9 cellular contexts compared by ENCODE assay signal in the genomic region with DNA sequence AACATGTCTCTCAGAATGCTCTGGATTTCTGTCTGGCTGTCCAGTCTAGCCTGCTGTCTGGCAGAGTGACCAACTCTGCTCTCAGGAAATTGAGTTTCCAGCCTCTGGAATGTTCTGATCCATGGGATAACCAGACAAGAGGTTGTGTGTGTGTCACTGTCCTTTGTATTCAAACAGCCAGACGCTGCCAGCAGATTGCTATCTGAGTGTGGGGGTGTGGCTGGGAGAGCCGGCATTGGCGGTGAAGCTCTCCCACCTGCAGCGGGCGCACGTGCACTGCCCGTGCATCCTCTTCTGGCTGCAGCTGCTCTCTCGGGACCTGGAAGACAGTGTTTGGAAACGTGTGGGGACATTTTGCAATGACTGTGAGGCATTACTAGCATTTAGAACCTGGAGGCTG. TPM values are rescaled to one million over a fixed set of nuclear protein-coding genes. Genes with fewer than 3 reads are reported as not detected.
A peak's percentile ranks its signal among the peaks of the same experiment; 100 is the strongest.
DNase-seq lines count a peak whose midpoint lies in the region; ATAC-seq and TF ChIP-seq lines count a peak whose summit lies in the region.
"Had no signal": no experiment of that assay in that cellular context is flagged by ENCODE, and none has a peak within 500 bp of the region (broad histone marks: within the 10 kb centered on the region; RNA-seq: fewer than 3 reads in every experiment).

No MANE protein-coding gene starts in this region.

- H3F3A ChIP-seq in SU-DHL-6 (ENCODE audit: insufficient read depth), result no peaks in the 10 kb centered on the region

- H3K4me3 ChIP-seq in SU-DHL-6 (ENCODE audit: insufficient read depth, low read length, poor library complexity, severe bottlenecking), result no peak overlapping the region
- no peak overlapping the region for H3K4me3 ChIP-seq in left ventricle myocardium inferior
- no peak overlapping the region for H3K4me3 ChIP-seq in skin epidermis

- intact Hi-C loops in left ventricle myocardium inferior (cut with micrococcal nuclease), result no loop called here

- H3K9me3 ChIP-seq in SU-DHL-6 (ENCODE audit: insufficient read depth, low read length) (no peaks in the 10 kb centered on the region), left ventricle myocardium inferior (replicated peaks) (no peaks in the 10 kb centered on the region)

- ATAC-seq in GM18868 (IDR thresholded peaks at IDR 0.05; ENCODE audit: unreplicated experiment), result no peak

- peak; percentile 33 for DNase-seq in GM10248 (ENCODE audit: extremely low spot score)
- DNase-seq in NCI-H1092 treated with DMSO at 0.1 percent for 48 hours (lab: John Stamatoyannopoulos, UW), result peak; percentile 90
- peak; percentile 67 for DNase-seq in left ventricle myocardium inferior
- no peak for DNase-seq in GM10266 (ENCODE audit: extremely low spot score)
- no peak for DNase-seq in activated T-cell treated with anti-CD3 and anti-CD28 coated beads, Interleukin-2, amount 50 U/mL, for 1 hour

- H3K9ac ChIP-seq in SU-DHL-6 (ENCODE audit: low read length), result no peak overlapping the region

- H3K4me2 ChIP-seq in SU-DHL-6 (ENCODE audit: low read depth, low read length, poor library complexity, severe bottlenecking), result no peak overlapping the region

- H3K79me2 ChIP-seq in SU-DHL-6 (ENCODE audit: insufficient read depth, low read length), result no peaks in the 10 kb centered on the region

- H3K9me2 ChIP-seq in SU-DHL-6 (replicated peaks; ENCODE audit: insufficient read depth, low read length), result no peaks in the 10 kb centered on the region

- POLR2A ChIA-PET in GM10248 (lab: Yijun Ruan, JAX), result no interaction called here

- no peaks in the 10 kb centered on the region for H3K27me3 ChIP-seq in SU-DHL-6 (ENCODE audit: low read length)
- peaks cover 11% of the 10 kb centered on the region for H3K27me3 ChIP-seq in left ventricle myocardium inferior (ENCODE audit: low read depth)

- no peaks in the 10 kb centered on the region for H4K20me1 ChIP-seq in SU-DHL-6 (ENCODE audit: low read depth, low read length)

- H3K4me1 ChIP-seq in left ventricle myocardium inferior, result peaks cover 45% of the 10 kb centered on the region

- CTCF ChIA-PET in GM10248 (lab: Yijun Ruan, JAX), result no interaction called here

- H2AFZ ChIP-seq in SU-DHL-6 (ENCODE audit: low read depth, low read length, severe bottlenecking), result no peak overlapping the region

- H3K36me3 ChIP-seq in SU-DHL-6 (ENCODE audit: low read length) (no peaks in the 10 kb centered on the region), left ventricle myocardium inferior (no peaks in the 10 kb centered on the region)

- no peak overlapping the region for H3K27ac ChIP-seq in SU-DHL-6 (ENCODE audit: low read depth, low read length)
- peak overlapping the region; percentile 70 for H3K27ac ChIP-seq in left ventricle myocardium inferior (replicated peaks)
- H3K27ac ChIP-seq in skin epidermis, result peak overlapping the region in 20 of 21 experiments; percentile 66 to 92 (median 85)

- TF ChIP-seq CTCF in GM10248 (IDR thresholded peaks at IDR 0.05; ENCODE audit: control extremely low read depth, extremely low read depth, low read depth, missing control alignments) (no peak), SU-DHL-6 (IDR thresholded peaks at IDR 0.05; ENCODE audit: insufficient read depth, low read length, poor library complexity, severe bottlenecking) (peak; percentile 28), left ventricle myocardium inferior (IDR thresholded peaks at IDR 0.05; ENCODE audit: borderline replicate concordance) (no peak), GM10266 (IDR thresholded peaks at IDR 0.05; ENCODE audit: control insufficient read depth, insufficient read depth, low read depth, missing control alignments) (no peak)

RNA-seq across cellular contexts. Expression of gene PKP1, which starts 26.1 kb away (rescaled TPM):
- 0.38 TPM for total RNA-seq in left ventricle myocardium inferior
- total RNA-seq: T-helper 1 cell treated with Interleukin-12 subunit alpha and Interleukin-12 subunit beta and Interleukin-4 antibody, amounts not matched to agents 30 ng/mL and 1 ng/mL, for 36 hours had no signal

Comparison
In these comparisons a context has a peak if more than half of its experiments do, and no peak if none do; other contexts are left out.
1. DNase-seq: peak in GM10248 (single experiment), NCI-H1092 treated with DMSO at 0.1 percent for 48 hours (single experiment) and left ventricle myocardium inferior (single experiment); none in GM10266 (single experiment) and activated T-cell treated with anti-CD3 and anti-CD28 coated beads, Interleukin-2, amount 50 U/mL, for 1 hour (single experiment).